In genomic region chr20:10434467-10434831, GRCh38 we compare ENCODE assay signal across 8 cellular contexts. TPM values are rescaled to one million over a fixed set of nuclear protein-coding genes. Genes with fewer than 3 reads are reported as not detected.
A peak's percentile ranks its signal among the peaks of the same experiment; 100 is the strongest.
DNase-seq lines count a peak whose midpoint lies in the region; ATAC-seq, FAIRE-seq and TF ChIP-seq lines count a peak whose summit lies in the region.

No MANE protein-coding gene starts in this region.

- peak; percentile 86 for FAIRE-seq in A549 (lab: Jason Lieb, UNC)

- POLR2A ChIA-PET in A549 (lab: Yijun Ruan, JAX) = interaction anchor here (0.6 to 3.2 kb wide), 52 partner anchors 8 to 1020 kb away, joined by 3 to 39 read pairs (median 6); partner anchors contain the start of genes ANKEF1, JAG1 and SNAP25

- H3K27me3 Mint-ChIP-seq in immature natural killer cell (ENCODE audit: low read depth in 3 of 3) = peaks cover 9 to 18% (median 11%) of the 10 kb centered on the region in 3 donors

- peak overlapping the region; percentile 91 to 98 (median 94) for H3K27ac Mint-ChIP-seq in immature natural killer cell

- H3K9me3 Mint-ChIP-seq in immature natural killer cell = no peaks in the 10 kb centered on the region

- peak overlapping the region; percentile 90 for H3K9ac ChIP-seq in smooth muscle cell (ENCODE audit: low read depth)

- CTCF ChIA-PET in A549 (lab: Yijun Ruan, JAX) = interaction anchor here (0.6 to 2.7 kb wide), 26 partner anchors 8 to 1109 kb away, joined by 3 to 29 read pairs (median 3); no protein-coding TSS in a partner anchor

- no peak for TF ChIP-seq EP300 in A549 (IDR thresholded peaks at IDR 0.05)

- H4K20me1 ChIP-seq in smooth muscle cell (ENCODE audit: low read depth) = no peaks in the 10 kb centered on the region

- H3K27ac ChIP-seq in A549 = peak overlapping the region; percentile 90 to 96
- H3K27ac ChIP-seq in WERI-Rb-1 = peak overlapping the region; percentile 97
- peak overlapping the region; percentile 84 for H3K27ac ChIP-seq in smooth muscle cell (ENCODE audit: low read depth)

- no peaks in the 10 kb centered on the region for H3K9me3 ChIP-seq in A549
- H3K9me3 ChIP-seq in WERI-Rb-1 (ENCODE audit: severe bottlenecking) = no peaks in the 10 kb centered on the region
- H3K9me3 ChIP-seq in smooth muscle cell (replicated peaks; ENCODE audit: low read depth) = no peaks in the 10 kb centered on the region

- TF ChIP-seq POLR2A in A549 (IDR thresholded peaks at IDR 0.05; ENCODE audit: low read length) = peak; percentile 88

- H3K36me3 Mint-ChIP-seq in immature natural killer cell = no peaks in the 10 kb centered on the region

- whole genome bisulfite sequencing in A549 (ENCODE audit: missing lambda C conversion rate) = under 1% methylated on average over 17 of the region's 17 CpGs
- 1% methylated on average over 17 of the region's 17 CpGs for WGBS in smooth muscle cell (ENCODE audit: low lambda C conversion rate)

- peak; percentile 96 to 100 for DNase-seq in A549 (ENCODE audit: low read depth in 1 of 2, low spot score in 1 of 2)
- DNase-seq in NCI-H2171 treated with DMSO at 0.1 percent for 48 hours (lab: John Stamatoyannopoulos, UW) = peak; percentile 99
- DNase-seq in WERI-Rb-1 = peak; percentile 93
- DNase-seq in cardiac fibroblast (ENCODE audit: low read depth in 2 of 2) = peak; percentile 99 to 100
- peak; percentile 76 to 81 (median 80) for DNase-seq in immature natural killer cell
- peak; percentile 47 for DNase-seq in smooth muscle cell (lab: John Stamatoyannopoulos, UW; ENCODE audit: unreplicated experiment)

- H3F3A ChIP-seq in smooth muscle cell (ENCODE audit: low read depth) = no peaks in the 10 kb centered on the region

- TF ChIP-seq RAD21 in A549 (conservative IDR thresholded peaks at IDR 0.05 in 1 of 2, IDR thresholded peaks at IDR 0.05 in 1 of 2) = peak in 1 of 2 experiments; percentile 23; a peak in 1 of 5 replicates

- peaks cover 2% of the 10 kb centered on the region; the same call in 1 of the 2 replicates for H3K36me3 ChIP-seq in WERI-Rb-1
- H3K36me3 ChIP-seq in smooth muscle cell (ENCODE audit: low read depth) = no peaks in the 10 kb centered on the region

- H3K4me3 Mint-ChIP-seq in immature natural killer cell = peak overlapping the region; percentile 91 to 99 (median 97)

- H3K4me2 ChIP-seq in A549 (peak overlapping the region; percentile 61), smooth muscle cell (peak overlapping the region; percentile 86)

- peaks cover 54% of the 10 kb centered on the region for H3K79me2 ChIP-seq in smooth muscle cell (ENCODE audit: low read depth)

- peaks cover 28 to 61% of the 10 kb centered on the region in 2 donors for H3K4me1 Mint-ChIP-seq in immature natural killer cell

- H3K27me3 ChIP-seq in WERI-Rb-1 (ENCODE audit: insufficient read depth, low read depth, severe bottlenecking) (no peaks in the 10 kb centered on the region), smooth muscle cell (ENCODE audit: low read depth) (no peaks in the 10 kb centered on the region)

- no peak for TF ChIP-seq CTCF in A549 (IDR thresholded peaks at IDR 0.05)
- no peak for TF ChIP-seq CTCF in WERI-Rb-1 (IDR thresholded peaks at IDR 0.05; ENCODE audit: low read depth, low read length)
- no peak for TF ChIP-seq CTCF in cardiac fibroblast (IDR thresholded peaks at IDR 0.05; ENCODE audit: low read depth, low read length)
- no peak for TF ChIP-seq CTCF in smooth muscle cell (IDR thresholded peaks at IDR 0.05; ENCODE audit: borderline replicate concordance, insufficient read depth, poor library complexity, severe bottlenecking)

- peaks cover 55% of the 10 kb centered on the region for H3K4me1 ChIP-seq in A549
- peaks cover 20% of the 10 kb centered on the region for H3K4me1 ChIP-seq in smooth muscle cell (ENCODE audit: low read depth)

- peak; percentile 79 to 84 for ATAC-seq in A549
- peak; percentile 33 for ATAC-seq in GM18861 (IDR thresholded peaks at IDR 0.05; ENCODE audit: unreplicated experiment)
- peak; percentile 31 for ATAC-seq in HG03103 (IDR thresholded peaks at IDR 0.05; ENCODE audit: low read depth, unreplicated experiment)

- peak overlapping the region; percentile 75 for H3K4me3 ChIP-seq in A549
- peak overlapping the region; percentile 82 for H3K4me3 ChIP-seq in WERI-Rb-1 (ENCODE audit: low read depth, low read length)
- H3K4me3 ChIP-seq in cardiac fibroblast (replicated peaks in 1 of 2; ENCODE audit: low read depth in 2 of 2, low read length in 2 of 2) = peak overlapping the region; percentile 93 to 97
- peak overlapping the region; percentile 67 for H3K4me3 ChIP-seq in smooth muscle cell

- peak overlapping the region; percentile 97 for H2AFZ ChIP-seq in smooth muscle cell (ENCODE audit: low read depth)

TF ChIP-seq in A549, 52 proteins besides CTCF, POLR2A, EP300 and RAD21:
- peak; percentile 76 for TF ChIP-seq PBX3 (IDR thresholded peaks at IDR 0.05)
- no peak for TF ChIP-seq NFE2L2 (conservative IDR thresholded peaks at IDR 0.05; ENCODE audit: low read length)
- peak; percentile 94 for TF ChIP-seq PHF8 (IDR thresholded peaks at IDR 0.05; ENCODE audit: borderline replicate concordance, low read depth)
- peak; percentile 86; the same call in 2 of the 3 replicates for TF ChIP-seq BCL3 (IDR thresholded peaks at IDR 0.05)
- TF ChIP-seq RFX5 (IDR thresholded peaks at IDR 0.05) = peak; percentile 64; the same call in 1 of the 2 replicates
- no peak for TF ChIP-seq ZNF302 (CRISPR knock-in tag; IDR thresholded peaks at IDR 0.05)
- no peak for TF ChIP-seq RNF2 (IDR thresholded peaks at IDR 0.05; ENCODE audit: borderline replicate concordance, low read depth)
- peak in 1 of 2 experiments; percentile 56; a peak in 1 of 5 replicates for TF ChIP-seq JUN (IDR thresholded peaks at IDR 0.05)
- peak; percentile 20; the same call in 1 of the 2 replicates for TF ChIP-seq MAZ (IDR thresholded peaks at IDR 0.05; ENCODE audit: borderline replicate concordance, low read depth, low read length)
- 0 out of 4 replicates have a peak, but pooled peaks of 1 of the 2 experiments have one; percentile 4 for TF ChIP-seq CEBPB (IDR thresholded peaks at IDR 0.05)

RNA-seq across cellular contexts. Expression of gene MKKS, which starts 0.4 kb away (rescaled TPM):
- polyA plus RNA-seq in A549 (2011; rRNA removed) (85.2 and 94.2 TPM in 2 replicates), A549 (2017; fragmentation: RNase III; extraction: RNeasy Plus Mini Kit Qiagen cat#74134 plus additional on column Dnase treatment) (24.3 to 27.6 TPM (median 25.8 TPM) in 3 replicates), immature natural killer cell (10 to 100 TPM; 17.3 to 27.5 (median 26.8) TPM), smooth muscle cell (12.8 and 19.8 TPM in 2 replicates)
- 16.8 and 17.8 TPM in 2 replicates for polyA plus RNA-seq in A549 (2012; cell fraction: cytosol; rRNA removed)
- 4.5 and 7.3 TPM in 2 replicates for polyA plus RNA-seq in A549 (2012; cell fraction: nucleus; rRNA removed)
- polyA minus RNA-seq in A549 (2011; rRNA and poly(A)+ RNA removed) = 24.7 and 24.9 TPM in 2 replicates
- total RNA-seq in smooth muscle cell = 13.7 and 15.6 TPM in 2 replicates

RNA-seq across cellular contexts. Expression of gene SLX4IP, which starts 0.7 kb away (rescaled TPM):
- polyA plus RNA-seq in A549 (2011; rRNA removed) (7.5 and 8.0 TPM in 2 replicates), A549 (2017; fragmentation: RNase III; extraction: RNeasy Plus Mini Kit Qiagen cat#74134 plus additional on column Dnase treatment) (3.3 to 3.5 TPM (median 3.4 TPM) in 3 replicates), immature natural killer cell (1 to 10 TPM in 1 of 3 donors, under 1 TPM in 2; 0.52 to 1.6 (median 0.75) TPM), smooth muscle cell (1.2 and 3.7 TPM in 2 replicates)
- 0.83 and 1.0 TPM in 2 replicates for polyA plus RNA-seq in A549 (2012; cell fraction: cytosol; rRNA removed)
- 2.0 and 2.9 TPM in 2 replicates for polyA plus RNA-seq in A549 (2012; cell fraction: nucleus; rRNA removed)
- 17.4 and 18.8 TPM in 2 replicates for polyA minus RNA-seq in A549 (2011; rRNA and poly(A)+ RNA removed)
- total RNA-seq in smooth muscle cell = 4.6 and 6.2 TPM in 2 replicates

Comparison
In these comparisons a context has a peak if more than half of its experiments do, and no peak if none do; other contexts are left out.
1. Peak in every context shown above with its lines: DNase-seq, ATAC-seq, H3K4me3 ChIP-seq and H3K27ac ChIP-seq.
2. ATAC-seq: peak in every context shown above with its lines; median percentile 82 in A549; 33 in GM18861; 31 in HG03103.
3. DNase-seq: peak in every context shown above with its lines; median percentile 100 in cardiac fibroblast; 99 in NCI-H2171 treated with DMSO at 0.1 percent for 48 hours; 98 in A549; 93 in WERI-Rb-1; 80 in immature natural killer cell; 47 in smooth muscle cell.